Comparison of ENCODE assay signal across 28 cellular contexts in genomic region chr21:32549861-32550260, GRCh38. TPM values are rescaled to one million over a fixed set of nuclear protein-coding genes. Genes with fewer than 3 reads are reported as not detected.
"Had no signal": no experiment of that assay in that cellular context is flagged by ENCODE, and none has a peak within 500 bp of the region (broad histone marks: within the 10 kb centered on the region; RNA-seq: fewer than 3 reads in every experiment).

No MANE protein-coding gene starts in this region.

- H3K4me3 ChIP-seq: coronary artery, dorsolateral prefrontal cortex, gastroesophageal sphincter, heart left ventricle, hepatocyte, left lung, lower lobe of right lung, mucosa of descending colon had no signal

- H3K4me1 ChIP-seq: foreskin keratinocyte, gastroesophageal sphincter, left lung, lower lobe of right lung had no signal

- H3K4me1 Mint-ChIP-seq: mesothelial cell of epicardium had no signal

- H3K4me2 ChIP-seq: hepatocyte had no signal

- H3K27ac ChIP-seq: coronary artery, dorsolateral prefrontal cortex, epithelial cell of prostate, foreskin keratinocyte, gastroesophageal sphincter, heart left ventricle, hepatocyte, left lung, lower lobe of right lung had no signal

- H3K27me3 ChIP-seq: dorsolateral prefrontal cortex, gastroesophageal sphincter, heart left ventricle, hepatocyte, left lung had no signal

- H3K9me3 ChIP-seq: gastroesophageal sphincter, heart left ventricle, left lung, lower lobe of right lung, mucosa of descending colon had no signal

- H3K27me3 Mint-ChIP-seq: effector memory CD8-positive, alpha-beta T cell had no signal

- FAIRE-seq: colon, endometrium, frontal cortex, kidney had no signal

- H3K27ac Mint-ChIP-seq: endodermal cell, mesothelial cell of epicardium had no signal

- DNase-seq: dermis blood vessel endothelial cell; dorsolateral prefrontal cortex; effector CD4-positive, alpha-beta T cell; effector memory CD8-positive, alpha-beta T cell; endodermal cell; foreskin keratinocyte; heart left ventricle; hypothalamus; immature natural killer cell; islet precursor cell; kidney; kidney glomerular epithelial cell; left colon; left lung; left ventricle myocardium superior; lower lobe of right lung; mesenchymal stem cell; mucosa of descending colon had no signal

- H3K4me3 Mint-ChIP-seq: effector memory CD8-positive, alpha-beta T cell; endodermal cell; immature natural killer cell; mesothelial cell of epicardium had no signal

- H3K9me3 Mint-ChIP-seq: effector memory CD8-positive, alpha-beta T cell; endodermal cell; immature natural killer cell; mesothelial cell of epicardium had no signal

- H3K79me2 ChIP-seq: hepatocyte had no signal

- H2AFZ ChIP-seq: hepatocyte had no signal

- H3K36me3 ChIP-seq: gastroesophageal sphincter, heart left ventricle, left lung, lower lobe of right lung had no signal

- H3K36me3 Mint-ChIP-seq: mesothelial cell of epicardium had no signal

- ATAC-seq: effector memory CD8-positive, alpha-beta T cell; esophagus mucosa; foreskin keratinocyte; gastroesophageal sphincter; heart left ventricle; left colon; left lung; left ventricle myocardium superior; lower lobe of right lung; mucosa of descending colon had no signal

RNA-seq across cellular contexts. Expression of gene TCP10L, which starts 35.5 kb away (rescaled TPM):
- total RNA-seq: esophagus mucosa, fibroblast of villous mesenchyme, left colon had no signal
